ENCODE assay signal across 20 cellular contexts in genomic region chr12:117318591-117318990, GRCh38. TPM values are rescaled to one million over a fixed set of nuclear protein-coding genes. Genes with fewer than 3 reads are reported as not detected.
DNase-seq lines count a peak whose midpoint lies in the region; FAIRE-seq and TF ChIP-seq lines count a peak whose summit lies in the region.
"Had no signal": no experiment of that assay in that cellular context is flagged by ENCODE, and none has a peak within 500 bp of the region (broad histone marks: within the 10 kb centered on the region; RNA-seq: fewer than 3 reads in every experiment).

No MANE protein-coding gene starts in this region.

- no peak for TF ChIP-seq CTCF in kidney (IDR thresholded peaks at IDR 0.05; ENCODE audit: borderline replicate concordance, extremely low read depth, insufficient read depth)
- TF ChIP-seq CTCF in spleen (IDR thresholded peaks at IDR 0.05 in 8 of 11, conservative IDR thresholded peaks at IDR 0.05 in 3 of 11) = no peak

- DNase-seq in DMS79 treated with DMSO at 0.1 percent for 48 hours (lab: John Stamatoyannopoulos, UW) (peak; percentile 79), NCI-H1694 (lab: John Stamatoyannopoulos, UW) (peak; percentile 32), kidney (peak; percentile 53), spleen (peak; percentile 34), Ammon's horn (ENCODE audit: low spot score) (no peak), T-helper 1 cell (no peak)
- DNase-seq in stimulated activated CD4-positive, alpha-beta T cell treated with anti-CD3 and anti-CD28 coated beads, Interleukin-4, amount 100 ng/mL, for 4 hours = no peak
- DNase-seq: CD8-positive, alpha-beta T cell; COR-L47; DMS53; H9 had no signal

- H3K4me1 ChIP-seq in kidney (ENCODE audit: control insufficient read depth in 1 of 2, insufficient read depth in 1 of 2, low read depth in 1 of 2, low read length in 2 of 2) (no peaks in the 10 kb centered on the region), spleen (no peaks in the 10 kb centered on the region)
- H3K4me1 ChIP-seq: A549 had no signal

- H3K9me3 ChIP-seq in kidney (ENCODE audit: control insufficient read depth in 1 of 2, low read length in 2 of 2) (no peaks in the 10 kb centered on the region), spleen (peaks cover 0 to 21% (median 13%) of the 10 kb centered on the region in 8 donors)
- H3K9me3 ChIP-seq: A549 had no signal

- H3K27ac ChIP-seq in kidney (ENCODE audit: low read depth in 2 of 2, low read length in 2 of 2) = no peak overlapping the region
- H3K27ac ChIP-seq in spleen = no peak overlapping the region
- H3K27ac ChIP-seq: A549 had no signal

- WGBS in spleen, 5 donors = 70 to 82% (median 74%) methylated on average over 5 to 9 of the region's 9 CpGs

- FAIRE-seq in kidney (lab: Jason Lieb, UNC) = no peak
- FAIRE-seq: A549, D721Med, G401.6, GM12891 had no signal

- peaks cover 0 to 17% (median 0%) of the 10 kb centered on the region in 7 donors for H3K27me3 ChIP-seq in spleen (replicated peaks in 1 of 7)

- H3K36me3 ChIP-seq in kidney (ENCODE audit: control insufficient read depth in 1 of 2, insufficient read depth in 2 of 2, low read length in 2 of 2) (no peaks in the 10 kb centered on the region), spleen (no peaks in the 10 kb centered on the region)

- TF ChIP-seq POLR2A in spleen (IDR thresholded peaks at IDR 0.05) = no peak

- intact Hi-C loops in kidney (cut with DNase I) = no loop called here
- intact Hi-C loops in spleen (cut with DNase I; ENCODE audit: low total_unique reads) = no loop called here

- no peak overlapping the region for H3K9ac ChIP-seq in kidney (ENCODE audit: low read length in 2 of 2)

- H3K4me3 ChIP-seq in kidney (ENCODE audit: low read length in 2 of 2) (no peak overlapping the region), spleen (no peak overlapping the region)
- H3K4me3 ChIP-seq: A549, GM23338 had no signal

RNA-seq across cellular contexts. Expression of gene NOS1, which starts 42.8 kb away (rescaled TPM):
- 6.5 TPM for total RNA-seq in kidney
- 1.3 TPM for polyA plus RNA-seq in kidney (ENCODE audit: insufficient read depth, low read depth, low replicate concordance)
- under 1 TPM in 1 of 7 donors, not detected in 6; 0.22 TPM for total RNA-seq in spleen
- under 1 TPM; 0.03 to 0.04 (median 0.03) TPM for polyA plus RNA-seq in spleen
- total RNA-seq: CD8-positive, alpha-beta T cell had no signal
- polyA plus RNA-seq: AG04450, BJ, CD14-positive monocyte, IgD-negative memory B cell had no signal

Comparison
In these comparisons a context has a peak if more than half of its experiments do, and no peak if none do; other contexts are left out.
1. DNase-seq: peak in DMS79 treated with DMSO at 0.1 percent for 48 hours (single experiment), NCI-H1694 (single experiment), kidney (single experiment) and spleen (single experiment); none in stimulated activated CD4-positive, alpha-beta T cell treated with anti-CD3 and anti-CD28 coated beads, Interleukin-4, amount 100 ng/mL, for 4 hours (0 of 2), Ammon's horn (single experiment) and T-helper 1 cell (0 of 5).